In genomic region chr6:38728203-38728602, GRCh38 we compare ENCODE assay signal across 32 cellular contexts. TPM values are rescaled to one million over a fixed set of nuclear protein-coding genes. Genes with fewer than 3 reads are reported as not detected.
"Had no signal": no experiment of that assay in that cellular context is flagged by ENCODE, and none has a peak within 500 bp of the region (broad histone marks: within the 10 kb centered on the region; RNA-seq: fewer than 3 reads in every experiment).

No MANE protein-coding gene starts in this region.

- H3K4me2 ChIP-seq: smooth muscle cell had no signal

- H3K36me3 Mint-ChIP-seq: naive thymus-derived CD8-positive, alpha-beta T cell; natural killer cell treated with Interleukin-12 subunit alpha and Interleukin-12 subunit beta and Interleukin-15 and Interleukin-18, amount 100 ng/mL, for 72 hours; stimulated activated memory B cell treated with anti-CD40 and anti-IgM and Interleukin-4, amounts not matched to agents 10 μg/mL and 1 μg/mL and 100 μg/mL, for 72 hours; type B pancreatic cell had no signal

- H3K27me3 ChIP-seq: neutrophil, pancreas, right atrium auricular region, spleen, suprapubic skin, testis, tibial artery, transverse colon, upper lobe of right lung, uterus had no signal

- FAIRE-seq: pancreas had no signal

- H3K4me1 Mint-ChIP-seq: stimulated activated memory B cell treated with anti-CD40 and anti-IgM and Interleukin-4, amounts not matched to agents 10 μg/mL and 1 μg/mL and 100 μg/mL, for 72 hours had no signal

- H3K4me3 Mint-ChIP-seq: naive thymus-derived CD8-positive, alpha-beta T cell; natural killer cell treated with Interleukin-12 subunit alpha and Interleukin-12 subunit beta and Interleukin-15 and Interleukin-18, amount 100 ng/mL, for 72 hours; nephron progenitor cell; neural crest cell; stimulated activated memory B cell treated with anti-CD40 and anti-IgM and Interleukin-4, amounts not matched to agents 10 μg/mL and 1 μg/mL and 100 μg/mL, for 72 hours; stimulated activated naive CD8-positive, alpha-beta T cell treated with anti-CD3 and anti-CD28 coated beads, Interleukin-15, amount 100 ng/mL, for 72 hours; type B pancreatic cell had no signal

- H3K4me1 ChIP-seq: pancreas, prostate gland, right atrium auricular region, spleen, suprapubic skin, tibial artery, uterus had no signal

- H3K27ac ChIP-seq: neutrophil, pancreas, prostate gland, right atrium auricular region, skin epidermis, spleen, suprapubic skin, testis, tibial artery, transverse colon, upper lobe of right lung, uterus had no signal

- DNase-seq: naive thymus-derived CD8-positive, alpha-beta T cell; nephron progenitor cell; nucleus accumbens; pancreas; retina; spleen; stimulated activated CD4-positive, alpha-beta T cell treated with anti-CD3 and anti-CD28 coated beads, Interleukin-12 subunit alpha, Interleukin-12 subunit beta, amount 100 ng/mL, for 4 hours; stimulated activated CD4-positive, alpha-beta T cell treated with anti-CD3 and anti-CD28 coated beads, Interleukin-1b, Interleukin-23, amount 100 ng/mL, for 48 hours; stimulated activated CD4-positive, alpha-beta T cell treated with anti-CD3 and anti-CD28 coated beads, Interleukin-4, amount 100 ng/mL, for 1 hour; stimulated activated CD4-positive, alpha-beta T cell treated with anti-CD3 and anti-CD28 coated beads, Interleukin-4, amount 100 ng/mL, for 4 hours; stimulated activated CD8-positive, alpha-beta memory T cell treated with anti-CD3 and anti-CD28 coated beads, Interleukin-4, amount 100 ng/mL, for 48 hours; stimulated activated naive CD4-positive, alpha-beta T cell; stimulated activated naive CD8-positive, alpha-beta T cell treated with anti-CD3 and anti-CD28 coated beads, Interleukin-15, amount 100 ng/mL, for 72 hours; stimulated activated naive CD8-positive, alpha-beta T cell treated with anti-CD3 and anti-CD28 coated beads, Interleukin-15, Interleukin-2, amounts not matched to agents 100 U/mL and 50 U/mL, for 24 hours; substantia nigra; testis; tibial artery; transverse colon; upper lobe of right lung; uterus had no signal

- H3K9me3 ChIP-seq: neutrophil, prostate gland, right atrium auricular region, spleen, suprapubic skin, testis, tibial artery, transverse colon, upper lobe of right lung, uterus had no signal

- ATAC-seq: naive thymus-derived CD8-positive, alpha-beta T cell; natural killer cell treated with Interleukin-12 subunit alpha and Interleukin-12 subunit beta and Interleukin-15 and Interleukin-18, amount 100 ng/mL, for 72 hours; pancreas; sciatic nerve; stimulated activated memory B cell treated with anti-CD40 and anti-IgM and Interleukin-4, amounts not matched to agents 10 μg/mL and 1 μg/mL and 100 μg/mL, for 72 hours; stimulated activated naive CD8-positive, alpha-beta T cell treated with anti-CD3 and anti-CD28 coated beads, Interleukin-15, amount 100 ng/mL, for 72 hours; stimulated activated naive CD8-positive, alpha-beta T cell treated with anti-CD3 and anti-CD28 coated beads, Interleukin-15, Interleukin-2, amounts not matched to agents 100 U/mL and 50 U/mL, for 24 hours; upper lobe of right lung had no signal

- H3K4me3 ChIP-seq: pancreas, prostate gland, right atrium auricular region, skin epidermis, smooth muscle cell, spleen, suprapubic skin, testis, tibial artery, transverse colon, upper lobe of right lung, uterus had no signal

- H3K9me3 Mint-ChIP-seq: naive thymus-derived CD8-positive, alpha-beta T cell; natural killer cell treated with Interleukin-12 subunit alpha and Interleukin-12 subunit beta and Interleukin-15 and Interleukin-18, amount 100 ng/mL, for 72 hours; neural crest cell; stimulated activated memory B cell treated with anti-CD40 and anti-IgM and Interleukin-4, amounts not matched to agents 10 μg/mL and 1 μg/mL and 100 μg/mL, for 72 hours; type B pancreatic cell had no signal

- H3K27ac Mint-ChIP-seq: naive thymus-derived CD8-positive, alpha-beta T cell; natural killer cell treated with Interleukin-12 subunit alpha and Interleukin-12 subunit beta and Interleukin-15 and Interleukin-18, amount 100 ng/mL, for 72 hours; nephron progenitor cell; stimulated activated memory B cell treated with anti-CD40 and anti-IgM and Interleukin-4, amounts not matched to agents 10 μg/mL and 1 μg/mL and 100 μg/mL, for 72 hours; stimulated activated naive CD8-positive, alpha-beta T cell treated with anti-CD3 and anti-CD28 coated beads, Interleukin-15, amount 100 ng/mL, for 72 hours; type B pancreatic cell had no signal

- H3K36me3 ChIP-seq: neutrophil, pancreas, prostate gland, right atrium auricular region, spleen, suprapubic skin, tibial artery, transverse colon, upper lobe of right lung, uterus had no signal

RNA-seq across cellular contexts. Expression of gene DNAH8, which starts 13.1 kb away (rescaled TPM):
- total RNA-seq: naive thymus-derived CD8-positive, alpha-beta T cell; omental fat pad; pancreas; smooth muscle cell had no signal
- polyA plus RNA-seq: naive thymus-derived CD8-positive, alpha-beta T cell; pancreas; smooth muscle cell had no signal
